In the genomic region with DNA sequence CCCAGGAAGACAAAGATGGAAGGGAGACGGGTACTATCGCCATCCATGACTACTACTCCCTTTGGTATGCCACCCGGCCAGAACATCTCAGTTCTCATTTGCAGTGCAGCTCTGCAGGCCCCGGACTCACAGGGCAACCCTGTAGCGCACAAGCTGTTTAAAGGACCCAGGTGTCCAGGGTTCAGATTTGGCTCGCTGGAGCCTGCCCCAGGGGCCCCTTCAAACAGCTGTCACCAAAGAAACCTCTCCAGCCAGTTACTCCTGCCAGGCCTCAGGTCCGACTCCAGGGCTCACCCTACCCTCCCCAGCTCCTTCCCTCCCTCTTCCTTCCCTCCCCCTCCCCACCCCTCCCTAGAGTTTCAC, we compare ENCODE assay signal across 8 cellular contexts. TPM values are rescaled to one million over a fixed set of nuclear protein-coding genes. Genes with fewer than 3 reads are reported as not detected.
DNase-seq lines count a peak whose midpoint lies in the region; ATAC-seq and TF ChIP-seq lines count a peak whose summit lies in the region.

No MANE protein-coding gene starts in this region.

- peak overlapping the region; percentile 87 for H3K4me2 ChIP-seq in BLaER1
- H3K4me2 ChIP-seq in neuronal stem cell (ENCODE audit: insufficient read depth, low read length, poor library complexity, severe bottlenecking): peak overlapping the region; percentile 54

- H4K8ac ChIP-seq in neuronal stem cell (ENCODE audit: low read depth, low read length): no peak overlapping the region

- peak overlapping the region; percentile 93 for H4K91ac ChIP-seq in neuronal stem cell (ENCODE audit: low read depth, low read length, poor library complexity)

- H3K14ac ChIP-seq in neuronal stem cell (ENCODE audit: low read length): peak overlapping the region; percentile 78

- H2BK12ac ChIP-seq in neuronal stem cell (ENCODE audit: low read length): peak overlapping the region; percentile 48

- H2AK5ac ChIP-seq in neuronal stem cell (ENCODE audit: low read depth, low read length): peak overlapping the region; percentile 98

- no CpG with 5 or more reads among the region's 7 CpGs for WGBS in neuronal stem cell (ENCODE audit: extremely low coverage in 2 of 2, insufficient read length in 2 of 2, insufficient replicate concordance in 1 of 2), 2 donors

- ATAC-seq in HG03354 (IDR thresholded peaks at IDR 0.05; ENCODE audit: poor library complexity, severe bottlenecking, unreplicated experiment): no peak
- no peak for ATAC-seq in HG03196 (IDR thresholded peaks at IDR 0.05; ENCODE audit: unreplicated experiment)

- H3K27ac ChIP-seq in BLaER1 (peak overlapping the region; percentile 93), coronary artery (peak overlapping the region; percentile 84 to 97), neuronal stem cell (replicated peaks; ENCODE audit: low read length) (peak overlapping the region; percentile 99)

- H3K9ac ChIP-seq in BLaER1 (peak overlapping the region; percentile 77), neuronal stem cell (ENCODE audit: low read depth, low read length, poor library complexity) (peak overlapping the region; percentile 83)

- H3K79me1 ChIP-seq in neuronal stem cell (ENCODE audit: low read depth, low read length): no peaks in the 10 kb centered on the region

- DNase-seq in NAMALWA (ENCODE audit: low spot score) (peak; percentile 54), coronary artery (ENCODE audit: low spot score) (no peak), neuronal stem cell (ENCODE audit: low spot score) (no peak), GM19238 (ENCODE audit: insufficient read length, low spot score) (no peak), GM19240 (ENCODE audit: insufficient read length, low spot score) (no peak)

- H4K20me1 ChIP-seq in BLaER1: no peaks in the 10 kb centered on the region

- H3K36me3 ChIP-seq in BLaER1 (no peaks in the 10 kb centered on the region), neuronal stem cell (replicated peaks in 1 of 2; ENCODE audit: control insufficient read depth in 2 of 2, insufficient read depth in 2 of 2, low read length in 2 of 2) (no peaks in the 10 kb centered on the region)

- H3K4me1 ChIP-seq in BLaER1 (peaks cover 66% of the 10 kb centered on the region), neuronal stem cell (ENCODE audit: control insufficient read depth in 2 of 2, insufficient read depth in 1 of 2, low read depth in 1 of 2, low read length in 2 of 2) (peaks cover 34% of the 10 kb centered on the region in 2 donors)

- H2AFZ ChIP-seq in neuronal stem cell (ENCODE audit: low read length): peak overlapping the region; percentile 74

- no peak for TF ChIP-seq CTCF in coronary artery (IDR thresholded peaks at IDR 0.05)

- no peaks in the 10 kb centered on the region for H3K9me3 ChIP-seq in BLaER1
- H3K9me3 ChIP-seq in neuronal stem cell (replicated peaks in 1 of 2; ENCODE audit: control insufficient read depth in 2 of 2, insufficient read depth in 1 of 2, low read depth in 1 of 2, low read length in 2 of 2): no peaks in the 10 kb centered on the region

- peak overlapping the region; percentile 97 for H2BK15ac ChIP-seq in neuronal stem cell (ENCODE audit: low read length)

- H3K18ac ChIP-seq in neuronal stem cell (ENCODE audit: low read length): peak overlapping the region; percentile 98

- H3K4me3 ChIP-seq in BLaER1 (peak overlapping the region; percentile 39), coronary artery (peak overlapping the region; percentile 59), neuronal stem cell (ENCODE audit: low read length in 2 of 2) (peak overlapping the region in 1 of 2 donors; percentile 21)

- H3K27me3 ChIP-seq in BLaER1 (no peaks in the 10 kb centered on the region), neuronal stem cell (ENCODE audit: control insufficient read depth in 3 of 3, insufficient read depth in 3 of 3, low read depth in 1 of 3, low read length in 3 of 3) (no peaks in the 10 kb centered on the region)

- peak overlapping the region; percentile 17 for H3K4ac ChIP-seq in neuronal stem cell (ENCODE audit: low read length)

- peak overlapping the region; percentile 17 for H3K23ac ChIP-seq in neuronal stem cell (ENCODE audit: low read depth, low read length, poor library complexity)

- H2BK120ac ChIP-seq in neuronal stem cell (ENCODE audit: low read depth, low read length): peak overlapping the region; percentile 93

- H2BK5ac ChIP-seq in neuronal stem cell (ENCODE audit: low read length): peak overlapping the region; percentile 84

RNA-seq across cellular contexts. Expression of a gene that starts 5.5 kb away (rescaled TPM):
- 187 TPM for polyA plus RNA-seq in neuronal stem cell (2013, experiment 1 of 2)
- 185 TPM for polyA plus RNA-seq in neuronal stem cell (2013, experiment 2 of 2)

RNA-seq across cellular contexts. Expression of a gene that starts 23.1 kb away (rescaled TPM):
- 0.17 TPM for polyA plus RNA-seq in neuronal stem cell (2013, experiment 1 of 2)
- 0.11 TPM for polyA plus RNA-seq in neuronal stem cell (2013, experiment 2 of 2)

RNA-seq across cellular contexts. Expression of a gene that starts 34.6 kb away (rescaled TPM):
- polyA plus RNA-seq in neuronal stem cell (2013, experiment 1 of 2): 3.4 TPM
- polyA plus RNA-seq in neuronal stem cell (2013, experiment 2 of 2): 2.5 TPM

RNA-seq across cellular contexts. Expression of a gene that starts 44.5 kb away (rescaled TPM):
- 27.0 TPM for polyA plus RNA-seq in neuronal stem cell (2013, experiment 1 of 2)
- polyA plus RNA-seq in neuronal stem cell (2013, experiment 2 of 2): 24.3 TPM

RNA-seq across cellular contexts. Expression of a gene that starts 50.3 kb away (rescaled TPM):
- polyA plus RNA-seq in neuronal stem cell (2013, experiment 1 of 2): 81.5 TPM
- polyA plus RNA-seq in neuronal stem cell (2013, experiment 2 of 2): 78.5 TPM
